Comparison of ENCODE assay signal across 14 cellular contexts in genomic region chr10:80530816-80531215, GRCh38. TPM values are rescaled to one million over a fixed set of nuclear protein-coding genes. Genes with fewer than 3 reads are reported as not detected.
DNase-seq lines count a peak whose midpoint lies in the region; ATAC-seq lines count a peak whose summit lies in the region.
"Had no signal": no experiment of that assay in that cellular context is flagged by ENCODE, and none has a peak within 500 bp of the region (broad histone marks: within the 10 kb centered on the region; RNA-seq: fewer than 3 reads in every experiment).

No MANE protein-coding gene starts in this region.

- H3K27me3 Mint-ChIP-seq in stimulated activated naive CD8-positive, alpha-beta T cell treated with anti-CD3 and anti-CD28 coated beads, Interleukin-15, amount 100 ng/mL, for 72 hours: no peaks in the 10 kb centered on the region
- no peaks in the 10 kb centered on the region for H3K27me3 Mint-ChIP-seq in activated CD4-positive, alpha-beta memory T cell treated with anti-CD3 and anti-CD28 coated beads for 36 hours

- peaks cover 14% of the 10 kb centered on the region for H3K36me3 Mint-ChIP-seq in activated CD4-positive, alpha-beta memory T cell treated with anti-CD3 and anti-CD28 coated beads for 36 hours

- no peaks in the 10 kb centered on the region for H3K36me3 ChIP-seq in iPS-20b (ENCODE audit: insufficient read depth, low read depth, low read length)
- H3K36me3 ChIP-seq: brain microvascular endothelial cell, right atrium auricular region, stomach had no signal

- no peaks in the 10 kb centered on the region for H3K9me3 Mint-ChIP-seq in stimulated activated naive CD8-positive, alpha-beta T cell treated with anti-CD3 and anti-CD28 coated beads, Interleukin-15, amount 100 ng/mL, for 72 hours
- no peaks in the 10 kb centered on the region for H3K9me3 Mint-ChIP-seq in activated CD4-positive, alpha-beta memory T cell treated with anti-CD3 and anti-CD28 coated beads for 36 hours

- no peaks in the 10 kb centered on the region for H3K27me3 ChIP-seq in iPS-20b (ENCODE audit: insufficient read depth, low read length)
- H3K27me3 ChIP-seq: brain microvascular endothelial cell, right atrium auricular region, stomach had no signal

- intact Hi-C loops in activated CD4-positive, alpha-beta memory T cell treated with anti-CD3 and anti-CD28 coated beads for 36 hours (cut with micrococcal nuclease): loop anchor here (1.0 to 2.0 kb wide), 5 partner anchors 20 to 152 kb away; no protein-coding TSS in a partner anchor

- no peak for DNase-seq in stimulated activated naive CD8-positive, alpha-beta T cell treated with anti-CD3 and anti-CD28 coated beads, Interleukin-15, amount 100 ng/mL, for 72 hours
- DNase-seq in stimulated activated naive CD8-positive, alpha-beta T cell treated with anti-CD3 and anti-CD28 coated beads, Interleukin-15, Interleukin-2, amounts not matched to agents 100 U/mL and 50 U/mL, for 24 hours: no peak
- no peak for DNase-seq in activated CD4-positive, alpha-beta memory T cell treated with anti-CD3 and anti-CD28 coated beads for 36 hours
- DNase-seq in stimulated activated CD4-positive, alpha-beta T cell treated with anti-CD3 and anti-CD28 coated beads, Interleukin-4, amount 100 ng/mL, for 4 hours: no peak
- DNase-seq in stimulated activated CD4-positive, alpha-beta T cell treated with anti-CD3 and anti-CD28 coated beads, Interleukin-4, amount 100 ng/mL, for 1 hour: no peak
- DNase-seq in central memory CD4-positive, alpha-beta T cell: no peak
- DNase-seq: cortex of kidney, NCI-H1930, stomach had no signal

- H3K27ac ChIP-seq in iPS-20b (ENCODE audit: low read length): no peak overlapping the region
- H3K27ac ChIP-seq: brain microvascular endothelial cell, right atrium auricular region had no signal

- peaks cover 5% of the 10 kb centered on the region for H3K4me1 ChIP-seq in iPS-20b (ENCODE audit: insufficient read depth, low read length)

- no peak overlapping the region; the same call in 1 of the 2 replicates for H3K9ac ChIP-seq in iPS-20b (ENCODE audit: low read depth, low read length)

- CTCF ChIA-PET in activated CD4-positive, alpha-beta memory T cell treated with anti-CD3 and anti-CD28 coated beads for 36 hours (lab: Charles Lee): interaction anchor here (1.0 to 3.6 kb wide), 4 partner anchors 22 to 87 kb away, joined by 3 to 27 read pairs (median 7); no protein-coding TSS in a partner anchor

- peaks cover 4% of the 10 kb centered on the region; the same call in 1 of the 2 replicates for H3K9me3 ChIP-seq in iPS-20b (ENCODE audit: insufficient read depth, low read depth, low read length)
- H3K9me3 ChIP-seq: right atrium auricular region, stomach had no signal

- H3K27ac Mint-ChIP-seq in stimulated activated naive CD8-positive, alpha-beta T cell treated with anti-CD3 and anti-CD28 coated beads, Interleukin-15, amount 100 ng/mL, for 72 hours: peak overlapping the region in 1 of 2 donors; percentile 58
- peak overlapping the region; percentile 39 for H3K27ac Mint-ChIP-seq in activated CD4-positive, alpha-beta memory T cell treated with anti-CD3 and anti-CD28 coated beads for 36 hours

- H3K4me3 ChIP-seq in iPS-20b (ENCODE audit: low read length): peak overlapping the region; percentile 33; the same call in 1 of the 2 replicates
- H3K4me3 ChIP-seq: right atrium auricular region, stomach had no signal

- H3K4me3 Mint-ChIP-seq in stimulated activated naive CD8-positive, alpha-beta T cell treated with anti-CD3 and anti-CD28 coated beads, Interleukin-15, amount 100 ng/mL, for 72 hours: peak overlapping the region; percentile 29 to 57
- no peak overlapping the region for H3K4me3 Mint-ChIP-seq in activated CD4-positive, alpha-beta memory T cell treated with anti-CD3 and anti-CD28 coated beads for 36 hours

- ATAC-seq in stimulated activated naive CD8-positive, alpha-beta T cell treated with anti-CD3 and anti-CD28 coated beads, Interleukin-15, amount 100 ng/mL, for 72 hours: no peak
- ATAC-seq in stimulated activated naive CD8-positive, alpha-beta T cell treated with anti-CD3 and anti-CD28 coated beads, Interleukin-15, Interleukin-2, amounts not matched to agents 100 U/mL and 50 U/mL, for 24 hours: no peak

- POLR2A ChIA-PET in activated CD4-positive, alpha-beta memory T cell treated with anti-CD3 and anti-CD28 coated beads for 36 hours (lab: Charles Lee): no interaction called here

- H3K4me1 Mint-ChIP-seq in stimulated activated naive CD8-positive, alpha-beta T cell treated with anti-CD3 and anti-CD28 coated beads, Interleukin-15, amount 100 ng/mL, for 72 hours: peaks cover 75% of the 10 kb centered on the region
- peaks cover 60% of the 10 kb centered on the region for H3K4me1 Mint-ChIP-seq in activated CD4-positive, alpha-beta memory T cell treated with anti-CD3 and anti-CD28 coated beads for 36 hours (ENCODE audit: low read depth)

RNA-seq across cellular contexts. Expression of gene SH2D4B, which starts 6.9 kb away (rescaled TPM):
- under 1 TPM in 1 of 2 experiments, not detected in 1; 0.12 TPM for total RNA-seq in activated CD4-positive, alpha-beta memory T cell treated with anti-CD3 and anti-CD28 coated beads for 36 hours
- total RNA-seq: Calu3, RPMI7951 had no signal
